Comparison of ENCODE assay signal across 8 cellular contexts in the genomic region with DNA sequence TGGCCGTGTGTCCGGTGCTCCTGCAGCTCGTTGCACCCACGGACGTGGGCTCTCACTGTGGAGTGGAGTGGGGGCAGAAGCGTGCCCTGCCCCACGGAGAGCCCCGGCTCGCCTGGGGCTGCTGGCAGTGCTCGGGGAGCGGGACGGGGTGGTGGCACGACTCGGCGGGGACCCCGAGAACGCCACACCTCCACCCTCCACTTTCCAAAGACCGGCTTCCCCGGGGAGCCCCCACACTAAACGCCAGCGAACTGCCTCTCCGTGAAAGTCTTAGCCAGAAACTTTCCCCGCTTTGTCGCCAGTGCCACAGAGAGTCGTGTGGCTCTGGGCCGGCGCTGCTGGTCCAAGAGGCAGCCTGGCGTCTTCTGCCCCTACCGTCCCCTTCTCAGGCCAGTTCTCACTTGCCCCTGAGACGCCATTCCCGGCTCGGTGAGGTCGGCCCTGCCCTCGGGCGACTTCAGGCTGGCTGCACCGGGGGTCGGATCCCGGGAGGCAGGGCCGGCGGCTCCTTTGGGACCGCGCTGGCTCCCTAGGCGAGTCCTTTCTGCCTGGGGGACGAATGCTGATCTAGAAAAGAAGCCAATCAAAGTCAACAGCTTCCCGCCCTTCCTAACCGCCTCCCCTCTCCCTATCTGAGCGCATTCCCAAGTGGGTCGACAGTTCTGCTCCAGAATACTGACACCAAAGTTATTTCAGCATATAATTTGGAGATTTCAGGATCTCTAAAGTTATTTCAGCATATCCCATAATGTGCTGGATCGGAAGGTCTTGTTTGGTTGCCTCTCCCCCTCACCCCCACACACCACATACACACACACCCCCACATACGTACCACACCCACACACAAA. TPM values are rescaled to one million over a fixed set of nuclear protein-coding genes. Genes with fewer than 3 reads are reported as not detected.
A peak's percentile ranks its signal among the peaks of the same experiment; 100 is the strongest.
DNase-seq lines count a peak whose midpoint lies in the region; ATAC-seq, FAIRE-seq and TF ChIP-seq lines count a peak whose summit lies in the region.

No MANE protein-coding gene starts in this region.

- peaks cover 5% of the 10 kb centered on the region for H3K27me3 Mint-ChIP-seq in CD8-positive, alpha-beta T cell (ENCODE audit: low read depth)
- H3K27me3 Mint-ChIP-seq in glutamatergic neuron (ENCODE audit: unreplicated experiment): peaks cover 5% of the 10 kb centered on the region

- peaks cover 18% of the 10 kb centered on the region for H3K4me1 ChIP-seq in CD8-positive, alpha-beta T cell (ENCODE audit: insufficient read depth, low read length)
- H3K4me1 ChIP-seq in OCI-LY3 (ENCODE audit: low read length): peaks cover 28% of the 10 kb centered on the region

- DNase-seq in CD8-positive, alpha-beta T cell: peak in 6 of 7 experiments; percentile 1 to 64 (median 29)
- DNase-seq in GM19239 (ENCODE audit: insufficient read length, low spot score) (peak; percentile 40), glutamatergic neuron (peak; percentile 54), nucleus accumbens (lab: John Stamatoyannopoulos, UW) (peak in 42 of 56 donors; percentile 15 to 90 (median 69)), middle frontal gyrus (ENCODE audit: extremely low spot score, low spot score) (no peak)
- DNase-seq in activated naive CD4-positive, alpha-beta T cell treated with Interleukin-2 at 50 U/mL for 16 hours: peak; percentile 18

- peak overlapping the region; percentile 95 for H3K4me2 ChIP-seq in OCI-LY3 (ENCODE audit: low read length)

- peak overlapping the region; percentile 8 for H3K27ac ChIP-seq in CD8-positive, alpha-beta T cell (ENCODE audit: low read depth, low read length)
- H3K27ac ChIP-seq in OCI-LY3 (ENCODE audit: low read length): peak overlapping the region; percentile 27; the same call in 1 of the 2 replicates

- peak overlapping the region; percentile 76 for H3K4me3 ChIP-seq in CD8-positive, alpha-beta T cell (ENCODE audit: low read depth, low read length)
- H3K4me3 ChIP-seq in OCI-LY3 (ENCODE audit: low read length): peak overlapping the region; percentile 93

- intact Hi-C loops in CD8-positive, alpha-beta T cell (cut with DNase I, micrococcal nuclease): loop anchor here (1.0 to 5.0 kb wide), 3 partner anchors 133 to 323 kb away; no protein-coding TSS in a partner anchor

- peak overlapping the region; percentile 94 for H2AFZ ChIP-seq in OCI-LY3 (ENCODE audit: low read depth, low read length)

- peak; percentile 53 for ATAC-seq in CD8-positive, alpha-beta T cell
- ATAC-seq in HG03342 (IDR thresholded peaks at IDR 0.05; ENCODE audit: unreplicated experiment): peak; percentile 45

- POLR2A ChIA-PET in CD8-positive, alpha-beta T cell (lab: Charles Lee): interaction anchor here (1.3 to 3.4 kb wide), 2 partner anchors 154 to 155 kb away, joined by 10 to 17 read pairs; a partner anchor contains a TSS

- no peaks in the 10 kb centered on the region for H3K9me3 ChIP-seq in CD8-positive, alpha-beta T cell (ENCODE audit: low read length)
- no peaks in the 10 kb centered on the region for H3K9me3 ChIP-seq in OCI-LY3 (ENCODE audit: insufficient read depth, low read length)

- peak overlapping the region; percentile 78 for H3K4me3 Mint-ChIP-seq in CD8-positive, alpha-beta T cell
- peak overlapping the region; percentile 90 for H3K4me3 Mint-ChIP-seq in glutamatergic neuron (ENCODE audit: unreplicated experiment)

- peaks cover 4% of the 10 kb centered on the region for H3K36me3 Mint-ChIP-seq in CD8-positive, alpha-beta T cell
- H3K36me3 Mint-ChIP-seq in glutamatergic neuron (ENCODE audit: unreplicated experiment): no peaks in the 10 kb centered on the region

- H3K79me2 ChIP-seq in OCI-LY3 (ENCODE audit: low read length): no peaks in the 10 kb centered on the region

- peaks cover 2% of the 10 kb centered on the region for H3K9me3 Mint-ChIP-seq in CD8-positive, alpha-beta T cell
- no peaks in the 10 kb centered on the region for H3K9me3 Mint-ChIP-seq in glutamatergic neuron (ENCODE audit: unreplicated experiment)

- CTCF ChIA-PET in CD8-positive, alpha-beta T cell (lab: Charles Lee): no interaction called here

- peaks cover 41% of the 10 kb centered on the region for H3K4me1 Mint-ChIP-seq in CD8-positive, alpha-beta T cell (ENCODE audit: low read depth)
- peaks cover 27% of the 10 kb centered on the region for H3K4me1 Mint-ChIP-seq in glutamatergic neuron (ENCODE audit: low read depth, unreplicated experiment)

- no peaks in the 10 kb centered on the region for H4K20me1 ChIP-seq in OCI-LY3 (ENCODE audit: insufficient read depth, low read length)

- TF ChIP-seq CTCF in CD8-positive, alpha-beta T cell (IDR thresholded peaks at IDR 0.05): no peak
- TF ChIP-seq CTCF in OCI-LY3 (IDR thresholded peaks at IDR 0.05; ENCODE audit: low read depth, low read length) (no peak), glutamatergic neuron (IDR thresholded peaks at IDR 0.05; ENCODE audit: partially characterized antibody, unreplicated experiment) (no peak)

- no peaks in the 10 kb centered on the region for H3K27me3 ChIP-seq in CD8-positive, alpha-beta T cell (ENCODE audit: insufficient read depth, low read length)
- no peaks in the 10 kb centered on the region for H3K27me3 ChIP-seq in OCI-LY3 (ENCODE audit: low read depth, low read length)

- H3K36me3 ChIP-seq in CD8-positive, alpha-beta T cell (ENCODE audit: insufficient read depth, low read length): no peaks in the 10 kb centered on the region
- H3K36me3 ChIP-seq in OCI-LY3 (replicated peaks; ENCODE audit: low read depth, low read length): no peaks in the 10 kb centered on the region

- H3K27ac Mint-ChIP-seq in CD8-positive, alpha-beta T cell: peak overlapping the region; percentile 4
- H3K27ac Mint-ChIP-seq in glutamatergic neuron (ENCODE audit: unreplicated experiment): no peak overlapping the region

- H3K9ac ChIP-seq in OCI-LY3 (ENCODE audit: low read length): peak overlapping the region; percentile 86

- FAIRE-seq in GM19239 (lab: Jason Lieb, UNC): no peak

RNA-seq across cellular contexts. Expression of a gene that starts 2.6 kb away (rescaled TPM):
- not detected for total RNA-seq in CD8-positive, alpha-beta T cell
- total RNA-seq in glutamatergic neuron (ENCODE audit: unreplicated experiment): not detected
